8 cellular contexts compared by ENCODE assay signal in genomic region chr11:22920939-22921565, GRCh38.
DNase-seq lines count a peak whose midpoint lies in the region; ATAC-seq and TF ChIP-seq lines count a peak whose summit lies in the region.

No MANE protein-coding gene starts in this region.

- H3K27me3 ChIP-seq in body of pancreas, result no peaks in the 10 kb centered on the region
- no peaks in the 10 kb centered on the region for H3K27me3 ChIP-seq in ovary

- no peak overlapping the region for H3K27ac ChIP-seq in body of pancreas
- no peak overlapping the region for H3K27ac ChIP-seq in ovary

- TF ChIP-seq CTCF in body of pancreas (IDR thresholded peaks at IDR 0.05) (peak; percentile 57 to 78 (median 67)), ovary (IDR thresholded peaks at IDR 0.05) (no peak)

- H3K36me3 ChIP-seq in body of pancreas (replicated peaks in 1 of 2; ENCODE audit: insufficient read depth in 1 of 2, low read depth in 2 of 2), result no peaks in the 10 kb centered on the region
- no peaks in the 10 kb centered on the region for H3K36me3 ChIP-seq in ovary

- DNase-seq in NOMO-1 treated with DMSO at 0.1 percent for 48 hours (lab: John Stamatoyannopoulos, UW; ENCODE audit: unreplicated experiment) (peak; percentile 25), NOMO-1 treated with dmso at 0.1 percent for 144 hours (lab: John Stamatoyannopoulos, UW; ENCODE audit: unreplicated experiment) (no peak), NCI-H345 treated with DMSO at 0.1 percent for 48 hours (lab: John Stamatoyannopoulos, UW; ENCODE audit: unreplicated experiment) (peak; percentile 68), body of pancreas (peak; percentile 42 to 60 (median 50)), kidney tubule cell (ENCODE audit: low spot score) (peak; percentile 58), ovary (no peak)

- 37% methylated on average over 5 of the region's 5 CpGs for WGBS in body of pancreas, 2 donors
- WGBS in ovary, 3 donors, result 57 to 62% (median 61%) methylated on average over 5 of the region's 5 CpGs

- TF ChIP-seq POLR2A in body of pancreas (IDR thresholded peaks at IDR 0.05), result no peak
- TF ChIP-seq POLR2A in ovary (IDR thresholded peaks at IDR 0.05), result no peak

- intact Hi-C loops in body of pancreas (cut with DNase I), result no loop called here
- intact Hi-C loops in ovary (cut with DNase I), result no loop called here

- H3K9me3 ChIP-seq in body of pancreas (no peaks in the 10 kb centered on the region), ovary (no peaks in the 10 kb centered on the region)

- ATAC-seq in GM19452 (IDR thresholded peaks at IDR 0.05; ENCODE audit: unreplicated experiment), result peak; percentile 97
- peak; percentile 94 for ATAC-seq in HG03280 (IDR thresholded peaks at IDR 0.05; ENCODE audit: unreplicated experiment)
- peak; percentile 86 for ATAC-seq in body of pancreas

- no peak overlapping the region for H3K4me3 ChIP-seq in body of pancreas
- no peak overlapping the region for H3K4me3 ChIP-seq in ovary

- TF ChIP-seq EP300 in ovary (IDR thresholded peaks at IDR 0.05), result no peak

- H3K4me1 ChIP-seq in body of pancreas, result peaks cover 50% of the 10 kb centered on the region
- H3K4me1 ChIP-seq in ovary (ENCODE audit: insufficient read depth), result no peaks in the 10 kb centered on the region

Comparison
In these comparisons a context has a peak if more than half of its experiments do, and no peak if none do; other contexts are left out.
1. DNase-seq: peak in NOMO-1 treated with DMSO at 0.1 percent for 48 hours (single experiment), NCI-H345 treated with DMSO at 0.1 percent for 48 hours (single experiment), body of pancreas (4 of 4) and kidney tubule cell (single experiment); none in NOMO-1 treated with dmso at 0.1 percent for 144 hours (single experiment) and ovary (0 of 5).
2. CTCF ChIP-seq: peak in body of pancreas (7 of 7); none in ovary (0 of 3).
3. Peak in every context shown above with its lines, with median percentiles within 50 percentile points of each other: ATAC-seq.